Comparison of ENCODE assay signal across 8 cellular contexts in genomic region chr3:142180761-142181362, GRCh38. TPM values are rescaled to one million over a fixed set of nuclear protein-coding genes. Genes with fewer than 3 reads are reported as not detected.
DNase-seq lines count a peak whose midpoint lies in the region; ATAC-seq, FAIRE-seq and TF ChIP-seq lines count a peak whose summit lies in the region.

No MANE protein-coding gene starts in this region.

- 75 to 91% (median 85%) methylated on average over 6 of the region's 6 CpGs for WGBS in adrenal gland, 4 donors
- 90 to 96% (median 93%) methylated on average over 6 of the region's 6 CpGs for WGBS in stomach, 5 donors

- H3K9me3 ChIP-seq in adrenal gland (replicated peaks in 1 of 3) = no peaks in the 10 kb centered on the region
- no peaks in the 10 kb centered on the region for H3K9me3 ChIP-seq in stomach

- H3K4me1 ChIP-seq in adrenal gland (replicated peaks in 1 of 2) (no peaks in the 10 kb centered on the region), stomach (no peaks in the 10 kb centered on the region)

- no peak overlapping the region for H3K4me3 ChIP-seq in adrenal gland
- H3K4me3 ChIP-seq in stomach = no peak overlapping the region

- ATAC-seq in HG03439 (IDR thresholded peaks at IDR 0.05; ENCODE audit: unreplicated experiment) = no peak
- no peak for ATAC-seq in GM21723 (IDR thresholded peaks at IDR 0.05; ENCODE audit: unreplicated experiment)

- no peak overlapping the region for H3K27ac ChIP-seq in adrenal gland
- H3K27ac ChIP-seq in stomach = no peak overlapping the region

- intact Hi-C loops in adrenal gland (cut with DNase I) = loop anchor here in 1 of 2 donors (10.0 kb wide), 1 partner anchor 94 kb away; no protein-coding TSS in a partner anchor
- intact Hi-C loops in stomach (cut with DNase I; ENCODE audit: low total_unique reads) = no loop called here

- peak; percentile 96 for FAIRE-seq in islet of Langerhans (lab: Jason Lieb, UNC)

- TF ChIP-seq POLR2A in adrenal gland (IDR thresholded peaks at IDR 0.05) (no peak), stomach (IDR thresholded peaks at IDR 0.05) (no peak)

- H3K36me3 ChIP-seq in adrenal gland (replicated peaks in 1 of 2) (peaks cover 0 to 45% of the 10 kb centered on the region in 2 donors), stomach (peaks cover 6 to 88% (median 81%) of the 10 kb centered on the region in 4 donors)

- peak; percentile 46 to 68 (median 61) for TF ChIP-seq CTCF in adrenal gland (IDR thresholded peaks at IDR 0.05)
- peak in 5 of 7 experiments; percentile 29 to 42 (median 31) for TF ChIP-seq CTCF in stomach (IDR thresholded peaks at IDR 0.05)

- peak; percentile 26 for DNase-seq in stimulated activated CD4-positive, alpha-beta T cell treated with anti-CD3 and anti-CD28 coated beads, Interleukin-15, amount 100 ng/mL, for 24 hours
- DNase-seq in stimulated activated CD4-positive, alpha-beta T cell treated with anti-CD3 and anti-CD28 coated beads, Interleukin-4, amount 100 ng/mL, for 4 hours = no peak
- DNase-seq in NAMALWA (ENCODE audit: low spot score) (peak; percentile 64), adrenal gland (peak; percentile 41 to 68 (median 53)), stomach (peak; percentile 34)

- TF ChIP-seq EP300 in stomach (IDR thresholded peaks at IDR 0.05) = no peak

- H3K27me3 ChIP-seq in adrenal gland (no peaks in the 10 kb centered on the region), stomach (no peaks in the 10 kb centered on the region)

RNA-seq across cellular contexts. Expression of gene TFDP2, which starts 31.5 kb away (rescaled TPM):
- 100 to 1,000 TPM in 1 of 8 donors, 10 to 100 TPM in 7; 54.9 to 165 (median 77.6) TPM for total RNA-seq in adrenal gland
- 10 to 100 TPM; 11.8 to 50.1 (median 13.1) TPM for polyA plus RNA-seq in adrenal gland
- 100 to 1,000 TPM in 2 of 5 donors, 10 to 100 TPM in 3; 42.0 to 180 (median 97.1) TPM for total RNA-seq in stomach
- 10 to 100 TPM in 1 of 3 donors, 1 to 10 TPM in 2; 8.7 to 15.9 (median 9.5) TPM for polyA plus RNA-seq in stomach

RNA-seq across cellular contexts. Expression of gene GK5, which starts 44.5 kb away (rescaled TPM):
- 10 to 100 TPM; 22.3 to 46.1 (median 32.2) TPM for total RNA-seq in adrenal gland
- polyA plus RNA-seq in adrenal gland = 10 to 100 TPM; 12.6 to 51.2 (median 16.7) TPM
- 100 to 1,000 TPM in 2 of 5 donors, 10 to 100 TPM in 3; 17.1 to 194 (median 56.2) TPM for total RNA-seq in stomach
- polyA plus RNA-seq in stomach = 1 to 10 TPM; 2.6 to 3.9 (median 2.7) TPM

Comparison
In these comparisons a context has a peak if more than half of its experiments do, and no peak if none do; other contexts are left out.
1. DNase-seq: peak in stimulated activated CD4-positive, alpha-beta T cell treated with anti-CD3 and anti-CD28 coated beads, Interleukin-15, amount 100 ng/mL, for 24 hours (single experiment), NAMALWA (single experiment), adrenal gland (7 of 7) and stomach (single experiment); none in stimulated activated CD4-positive, alpha-beta T cell treated with anti-CD3 and anti-CD28 coated beads, Interleukin-4, amount 100 ng/mL, for 4 hours (0 of 2).